In the genomic region with DNA sequence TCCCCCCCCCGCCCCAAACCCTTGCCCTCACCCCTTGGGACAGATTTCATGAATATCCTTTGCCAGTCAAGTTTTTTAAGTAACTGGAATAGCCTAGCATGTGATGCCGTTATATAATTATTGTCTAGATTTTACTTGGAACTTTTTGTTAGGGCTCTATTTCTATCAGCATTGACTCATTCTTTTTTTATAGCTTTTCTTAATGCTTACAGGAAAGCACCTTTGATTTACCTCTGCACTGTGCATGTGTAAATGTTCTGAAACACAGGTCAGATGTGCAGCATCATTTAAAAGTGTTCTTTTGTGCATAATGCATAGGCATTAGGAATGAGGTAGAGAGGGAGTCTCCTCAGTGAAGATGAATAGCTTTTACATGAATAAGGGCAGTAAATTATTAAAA, we compare ENCODE assay signal across 9 cellular contexts.
"Had no signal": no experiment of that assay in that cellular context is flagged by ENCODE, and none has a peak within 500 bp of the region (broad histone marks: within the 10 kb centered on the region; RNA-seq: fewer than 3 reads in every experiment).

No MANE protein-coding gene starts in this region.

- DNase-seq: GM23248, GOT3, H7, H9, HCEC 1CT, HFFc6 had no signal

- H3K9me3 ChIP-seq: HAP-1 had no signal

- H3K4me2 ChIP-seq: GM23338 had no signal

- H2AFZ ChIP-seq: GM23248 had no signal

- ATAC-seq: GM23338, HCT116 had no signal

- H3K4me3 Mint-ChIP-seq: GM23338, H9, HFFc6 had no signal

- H3K36me3 ChIP-seq: HAP-1 had no signal

- H3K9ac ChIP-seq: GM23248 had no signal

- H3K27ac ChIP-seq: GM23248 had no signal

- H3K4me3 ChIP-seq: GM23248, GM23338, HAP-1 had no signal

- H3K27ac Mint-ChIP-seq: HFFc6 had no signal
